Comparison of ENCODE assay signal across 8 cellular contexts in the genomic region with DNA sequence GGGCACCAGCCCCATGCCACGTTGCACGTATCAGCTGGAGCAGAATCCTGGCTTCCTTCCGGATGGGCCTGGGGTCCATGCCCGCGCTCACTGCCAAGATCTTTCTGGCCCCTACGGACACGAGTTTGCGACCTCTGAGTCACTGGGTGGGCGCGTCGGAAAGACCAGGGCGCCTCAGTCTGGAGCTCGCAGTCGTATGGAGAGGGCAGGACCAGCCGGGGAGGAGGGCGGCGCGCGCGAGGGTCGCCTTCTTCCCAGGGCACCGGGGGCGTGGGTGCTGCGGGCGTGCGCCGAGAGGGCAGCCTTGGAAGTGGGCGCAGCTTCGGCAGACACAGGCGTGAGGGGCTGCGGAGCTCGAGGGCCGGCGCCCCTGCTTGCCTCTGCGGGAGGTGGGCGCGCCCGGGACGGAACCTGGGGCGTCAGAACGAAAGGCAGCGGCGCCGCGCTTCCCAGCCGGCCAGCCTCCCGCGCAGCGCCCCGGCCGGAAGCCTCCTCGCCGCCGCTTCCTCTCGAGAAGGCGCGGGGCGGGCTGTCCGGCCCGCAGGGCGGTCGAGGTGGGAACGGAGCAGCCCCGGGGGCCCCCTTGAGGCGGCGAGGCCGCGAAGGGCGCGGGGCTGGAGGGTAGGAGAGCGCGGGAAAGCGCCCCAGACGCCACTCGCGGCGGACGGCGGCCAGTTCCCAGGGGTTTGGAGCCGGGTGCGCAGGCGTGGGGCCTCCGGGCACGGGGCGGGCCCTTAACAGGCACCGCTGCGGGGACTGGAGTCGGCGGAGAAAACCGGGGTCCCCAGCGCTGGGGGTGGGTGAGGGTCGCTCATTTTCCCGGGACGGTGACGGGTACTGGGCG. TPM values are rescaled to one million over a fixed set of nuclear protein-coding genes. Genes with fewer than 3 reads are reported as not detected.
DNase-seq lines count a peak whose midpoint lies in the region; ATAC-seq and TF ChIP-seq lines count a peak whose summit lies in the region.

A gene (plus strand): TSS at position 490 of the 844 bp plus-strand sequence. CDS start 459 bp downstream, outside the sequence.

- ATAC-seq in GM19035 (IDR thresholded peaks at IDR 0.05; ENCODE audit: unreplicated experiment): peak; percentile 64
- peak; percentile 55 for ATAC-seq in HG03521 (IDR thresholded peaks at IDR 0.05; ENCODE audit: unreplicated experiment)

- H3K27ac ChIP-seq in BLaER1 (peak within 1 kb of the TSS; percentile 95), Peyer's patch (peak within 1 kb of the TSS; percentile 81 to 94 (median 86)), subcutaneous abdominal adipose tissue (ENCODE audit: low read depth, low read length) (peak within 1 kb of the TSS; percentile 60)

- H3K27me3 ChIP-seq in BLaER1: no peaks in the 10 kb centered on the region
- no peaks in the 10 kb centered on the region for H3K27me3 ChIP-seq in Peyer's patch
- no peaks in the 10 kb centered on the region for H3K27me3 ChIP-seq in subcutaneous abdominal adipose tissue (ENCODE audit: control insufficient read depth in 5 of 5, insufficient read depth in 4 of 5, low read length in 5 of 5)

- H3K36me3 Mint-ChIP-seq in nephron progenitor cell (ENCODE audit: low read depth): no peaks in the 10 kb centered on the region

- peak; percentile 55 to 59 for TF ChIP-seq POLR2A in Peyer's patch (IDR thresholded peaks at IDR 0.05)

- no peaks in the 10 kb centered on the region for H3K27me3 Mint-ChIP-seq in nephron progenitor cell (ENCODE audit: low read depth, poor library complexity)

- H4K20me1 ChIP-seq in BLaER1: peaks cover 46% of the 10 kb centered on the region

- H3K4me1 ChIP-seq in BLaER1 (peaks cover 85% of the 10 kb centered on the region), Peyer's patch (peaks cover 10 to 88% (median 36%) of the 10 kb centered on the region in 4 donors), subcutaneous abdominal adipose tissue (ENCODE audit: control insufficient read depth in 5 of 5, insufficient read depth in 5 of 5, low read length in 5 of 5) (peaks cover 27 to 86% (median 84%) of the 10 kb centered on the region in 5 donors)

- peaks cover 71% of the 10 kb centered on the region for H3K4me1 Mint-ChIP-seq in nephron progenitor cell

- H3K4me3 ChIP-seq in BLaER1 (peak within 1 kb of the TSS; percentile 99), Peyer's patch (peak within 1 kb of the TSS; percentile 82 to 98 (median 97)), fibroblast of the aortic adventitia (ENCODE audit: low read depth, low read length) (peak within 1 kb of the TSS; percentile 92), subcutaneous abdominal adipose tissue (ENCODE audit: low read depth in 1 of 5, low read length in 5 of 5) (peak within 1 kb of the TSS; percentile 78 to 81 (median 80))

- peak within 1 kb of the TSS; percentile 19 for H3K27ac Mint-ChIP-seq in nephron progenitor cell

- H3K36me3 ChIP-seq in BLaER1: peaks cover 61% of the 10 kb centered on the region
- H3K36me3 ChIP-seq in Peyer's patch: peaks cover 0 to 28% (median 0%) of the 10 kb centered on the region in 3 donors
- H3K36me3 ChIP-seq in subcutaneous abdominal adipose tissue (ENCODE audit: control insufficient read depth in 5 of 5, insufficient read depth in 5 of 5, low read length in 5 of 5): peaks cover 0 to 35% (median 25%) of the 10 kb centered on the region in 5 donors

- H3K9ac ChIP-seq in BLaER1 (peak within 1 kb of the TSS; percentile 97), subcutaneous abdominal adipose tissue (ENCODE audit: low read length in 5 of 5) (peak within 1 kb of the TSS; percentile 72 to 90 (median 88))

- peak in 2 of 6 experiments; percentile 9 to 17 for TF ChIP-seq CTCF in Peyer's patch (IDR thresholded peaks at IDR 0.05)
- no peak for TF ChIP-seq CTCF in fibroblast of the aortic adventitia (IDR thresholded peaks at IDR 0.05; ENCODE audit: insufficient read depth, low read length)
- no peak for TF ChIP-seq CTCF in nephron progenitor cell (IDR thresholded peaks at IDR 0.05)

- peak within 1 kb of the TSS; percentile 92 for H3K4me3 Mint-ChIP-seq in nephron progenitor cell

- H3K9me3 Mint-ChIP-seq in nephron progenitor cell: no peaks in the 10 kb centered on the region

- peak; percentile 67 to 82 (median 79) for DNase-seq in Peyer's patch
- DNase-seq in activated effector memory CD4-positive, alpha-beta T cell treated with Interleukin-2 at 50 U/mL for 16 hours: peak; percentile 52
- peak; percentile 52 for DNase-seq in fibroblast of the aortic adventitia (ENCODE audit: low read depth)
- peak; percentile 67 for DNase-seq in nephron progenitor cell

- peak within 1 kb of the TSS; percentile 97 for H3K4me2 ChIP-seq in BLaER1

- H3K9me3 ChIP-seq in BLaER1: no peaks in the 10 kb centered on the region
- H3K9me3 ChIP-seq in Peyer's patch: no peaks in the 10 kb centered on the region
- H3K9me3 ChIP-seq in subcutaneous abdominal adipose tissue (ENCODE audit: control insufficient read depth in 5 of 5, low read length in 5 of 5): no peaks in the 10 kb centered on the region

RNA-seq across cellular contexts. Expression of the gene that starts here (rescaled TPM):
- total RNA-seq in Peyer's patch: 100 to 1,000 TPM; 155 to 216 (median 180) TPM
- total RNA-seq in fibroblast of the aortic adventitia (ENCODE audit: low replicate concordance): 110 and 240 TPM in 2 replicates

Comparison
In these comparisons a context has a peak if more than half of its experiments do, and no peak if none do; other contexts are left out.
1. Peak in every context shown above with its lines: DNase-seq, ATAC-seq, H3K4me3 ChIP-seq and H3K27ac ChIP-seq.